In genomic region chr6:44312901-44313788, GRCh38 we compare ENCODE assay signal across 8 cellular contexts. TPM values are rescaled to one million over a fixed set of nuclear protein-coding genes. Genes with fewer than 3 reads are reported as not detected.
DNase-seq lines count a peak whose midpoint lies in the region; ATAC-seq, FAIRE-seq and TF ChIP-seq lines count a peak whose summit lies in the region.

TSS of gene AARS2 (minus strand) at chr6:44313347. CDS start at chr6:44313323, 24 bp downstream.

- H3K36me3 Mint-ChIP-seq in Caco-2 (ENCODE audit: insufficient read depth, unreplicated experiment), result peaks cover 22% of the 10 kb centered on the region

- H4K91ac ChIP-seq in H1 (replicated peaks; ENCODE audit: insufficient read length, low read length), result no peak within 1 kb of the TSS
- H4K91ac ChIP-seq in mesenchymal stem cell (ENCODE audit: low read length), result no peak within 1 kb of the TSS

- H3K27me3 ChIP-seq in Caco-2 (replicated peaks; ENCODE audit: control insufficient read depth, insufficient read depth, low read length) (no peaks in the 10 kb centered on the region), H1 (replicated peaks in 1 of 4; ENCODE audit: control insufficient read depth in 3 of 4, extremely low read depth in 1 of 4, insufficient read depth in 3 of 4, low read length in 3 of 4) (peaks cover 0 to 1% (median 0%) of the 10 kb centered on the region in 4 experiments; a peak in 1 of 7 replicates), mesenchymal stem cell (ENCODE audit: control insufficient read depth in 1 of 2, insufficient read depth in 1 of 2, low read length in 2 of 2) (peaks cover 12 to 22% of the 10 kb centered on the region in 2 experiments)

- peaks cover 6% of the 10 kb centered on the region for H3K27me3 Mint-ChIP-seq in Caco-2 (ENCODE audit: insufficient read depth, unreplicated experiment)

- H2AFZ ChIP-seq in H1 (ENCODE audit: low read length), result 0 out of 2 replicates have a peak within 1 kb of the TSS, but pooled peaks have one; percentile 5
- peak within 1 kb of the TSS; percentile 99 for H2AFZ ChIP-seq in mesenchymal stem cell (ENCODE audit: low read depth, low read length)

- TF ChIP-seq RAD21 in H1 (IDR thresholded peaks at IDR 0.05 in 1 of 2, conservative IDR thresholded peaks at IDR 0.05 in 1 of 2; ENCODE audit: low read depth in 2 of 2, low read length in 2 of 2), result peak; percentile 5 to 36; a peak in 2 of 4 replicates

- H2AK5ac ChIP-seq in H1 (ENCODE audit: low read depth, low read length) (no peak within 1 kb of the TSS), mesenchymal stem cell (ENCODE audit: low read length, severe bottlenecking) (no peak within 1 kb of the TSS)

- H4K20me1 ChIP-seq in H1 (replicated peaks in 1 of 2; ENCODE audit: control insufficient read depth in 1 of 2, insufficient read depth in 2 of 2, low read length in 2 of 2), result peaks cover 0 to 2% of the 10 kb centered on the region in 2 experiments

- BruUV-seq in Caco-2 (replicated peaks; lab: Mats Ljungman, UMichigan), result no TSS peak

- CTCF ChIA-PET in Caco-2 (lab: Charles Lee) (interaction anchor here (0.6 to 3.1 kb wide), 9 partner anchors 15 to 57 kb away, joined by 3 to 16 read pairs (median 4); partner anchors contain the start of gene TMEM151B), H1 (lab: Charles Lee; ENCODE audit: partially characterized antibody) (interaction anchor here (0.6 to 13.9 kb wide), 19 partner anchors 11 to 200 kb away, joined by 3 to 330 read pairs (median 4); partner anchors contain the start of genes NFKBIE, SPATS1 and TMEM151B)
- CTCF ChIA-PET in activated CD8-positive, alpha-beta memory T cell treated with anti-CD3 and anti-CD28 coated beads for 36 hours (lab: Charles Lee), result interaction anchor here (0.5 to 2.7 kb wide), 12 partner anchors 9 to 56 kb away, joined by 3 to 16 read pairs (median 4); partner anchors contain the start of gene SPATS1

- H3K18ac ChIP-seq in H1 (ENCODE audit: extremely low read depth, low read length), result peak within 1 kb of the TSS; percentile 93
- H3K18ac ChIP-seq in mesenchymal stem cell (ENCODE audit: low read depth in 1 of 2, low read length in 2 of 2), result peak within 1 kb of the TSS; percentile 67 to 88

- H3K56ac ChIP-seq in H1 (replicated peaks; ENCODE audit: insufficient read length, low read depth, low read length), result peak within 1 kb of the TSS; percentile 21

- H3K4me3 ChIP-seq in Caco-2 (ENCODE audit: low read depth, low read length) (peak within 1 kb of the TSS; percentile 62), H1 (ENCODE audit: extremely low read depth in 1 of 4, insufficient read depth in 2 of 4, low read depth in 3 of 4, low read length in 4 of 4) (peak within 1 kb of the TSS; percentile 66 to 91 (median 88)), mesenchymal stem cell (ENCODE audit: insufficient read depth in 1 of 2, low read depth in 1 of 2, low read length in 2 of 2) (peak within 1 kb of the TSS; percentile 93 to 94)

- H3K4ac ChIP-seq in H1 (replicated peaks; ENCODE audit: insufficient read length, low read depth, low read length) (no peak within 1 kb of the TSS), mesenchymal stem cell (ENCODE audit: low read depth in 1 of 2, low read length in 2 of 2) (peak within 1 kb of the TSS in 1 of 2 experiments; percentile 85)

- H2BK120ac ChIP-seq in H1 (replicated peaks; ENCODE audit: low read depth, low read length), result no peak within 1 kb of the TSS
- no peak within 1 kb of the TSS for H2BK120ac ChIP-seq in mesenchymal stem cell (ENCODE audit: low read depth, low read length)

- H3K4me1 ChIP-seq in Caco-2 (no peaks in the 10 kb centered on the region), H1 (replicated peaks in 1 of 4; ENCODE audit: control insufficient read depth in 3 of 4, insufficient read depth in 4 of 4, low read length in 3 of 4) (peaks cover 3 to 6% (median 3%) of the 10 kb centered on the region in 4 experiments), mesenchymal stem cell (ENCODE audit: control insufficient read depth, insufficient read depth, low read depth, low read length) (peaks cover 7% of the 10 kb centered on the region)

- H3K23ac ChIP-seq in H1 (ENCODE audit: insufficient read length) (no peak within 1 kb of the TSS), mesenchymal stem cell (ENCODE audit: low read length in 2 of 2) (peak within 1 kb of the TSS in 1 of 2 experiments; percentile 50)

- DNase-seq in Caco-2 (peak; percentile 89 to 94), HS-27A (ENCODE audit: low read depth) (peak; percentile 59), NK-92 (lab: John Stamatoyannopoulos, UW; ENCODE audit: unreplicated experiment) (peak; percentile 17), H1 (ENCODE audit: low read depth in 1 of 2, low spot score in 2 of 2) (peak; percentile 68 to 99), mesenchymal stem cell (peak; percentile 90)
- peak; percentile 84 for DNase-seq in stimulated activated CD8-positive, alpha-beta memory T cell treated with anti-CD3 and anti-CD28 coated beads, Interleukin-12 subunit alpha, Interleukin-12 subunit beta, amount 100 ng/mL, for 24 hours (ENCODE audit: extremely low read depth)

- H3K4me2 ChIP-seq in H1 (ENCODE audit: insufficient read depth in 1 of 2, low read depth in 2 of 2, low read length in 2 of 2), result peak within 1 kb of the TSS; percentile 77 to 80
- peak within 1 kb of the TSS; percentile 79 for H3K4me2 ChIP-seq in mesenchymal stem cell (ENCODE audit: low read length, poor library complexity, severe bottlenecking)

- H3K23me2 ChIP-seq in H1 (ENCODE audit: low read depth, low read length), result peaks cover 4% of the 10 kb centered on the region

- H3K27ac Mint-ChIP-seq in Caco-2 (ENCODE audit: unreplicated experiment), result peak within 1 kb of the TSS; percentile 94

- H3K14ac ChIP-seq in H1 (ENCODE audit: insufficient read length) (no peak within 1 kb of the TSS), mesenchymal stem cell (ENCODE audit: low read length in 2 of 2) (peak within 1 kb of the TSS in 1 of 2 experiments; percentile 8)

- H3K36me3 ChIP-seq in Caco-2 (ENCODE audit: control insufficient read depth, insufficient read depth, low read length) (no peaks in the 10 kb centered on the region; the same call in 1 of the 2 replicates), H1 (ENCODE audit: control insufficient read depth in 2 of 4, insufficient read depth in 4 of 4, low read length in 3 of 4) (peaks cover 9 to 34% (median 28%) of the 10 kb centered on the region in 4 experiments), mesenchymal stem cell (ENCODE audit: control insufficient read depth in 1 of 2, insufficient read depth in 2 of 2, low read depth in 1 of 2, low read length in 2 of 2) (peaks cover 25 to 31% of the 10 kb centered on the region in 2 experiments)

- WGBS in H1 (ENCODE audit: extremely low coverage in 1 of 2, insufficient coverage in 1 of 2, insufficient read length in 1 of 2, insufficient replicate concordance in 2 of 2, low coverage in 1 of 2, low lambda C conversion rate in 2 of 2, missing lambda C conversion rate in 1 of 2), 2 experiments, result 7% methylated on average over 51 of the region's 52 CpGs; no CpG with 5 or more reads in 1 of the 2 experiments
- 3% methylated on average over 52 of the region's 52 CpGs for WGBS in mesenchymal stem cell

- H3K4me1 Mint-ChIP-seq in Caco-2 (ENCODE audit: low read depth, unreplicated experiment), result no peaks in the 10 kb centered on the region

- TF ChIP-seq EP300 in H1 (IDR thresholded peaks at IDR 0.05; ENCODE audit: borderline replicate concordance in 1 of 2, low read depth in 2 of 2, low read length in 2 of 2), result peak in 1 of 2 experiments; percentile 21; a peak in 1 of 3 replicates

- peak; percentile 85 for ATAC-seq in GM19467 (IDR thresholded peaks at IDR 0.05; ENCODE audit: unreplicated experiment)

- H2BK15ac ChIP-seq in H1 (ENCODE audit: low read length) (no peak within 1 kb of the TSS), mesenchymal stem cell (ENCODE audit: low read depth, poor library complexity, severe bottlenecking) (no peak within 1 kb of the TSS)

- TF ChIP-seq POLR2A in H1 (IDR thresholded peaks at IDR 0.05; ENCODE audit: control extremely low read depth in 1 of 2, low read depth in 2 of 2, low read length in 2 of 2), result peak; percentile 94 to 98

- peak within 1 kb of the TSS; percentile 98 for H3K4me3 Mint-ChIP-seq in Caco-2 (ENCODE audit: unreplicated experiment)

- H3K9me3 Mint-ChIP-seq in Caco-2 (ENCODE audit: unreplicated experiment), result no peaks in the 10 kb centered on the region

- H3K79me2 ChIP-seq in H1 (ENCODE audit: control insufficient read depth in 1 of 2, insufficient read depth in 2 of 2, low read length in 2 of 2), result peaks cover 0 to 13% of the 10 kb centered on the region in 2 experiments; a peak in 2 of 4 replicates

- intact Hi-C loops in Caco-2 (cut with micrococcal nuclease; ENCODE audit: unreplicated experiment), result no loop called here

- H3K9ac ChIP-seq in H1 (replicated peaks in 1 of 4; ENCODE audit: extremely low read depth in 1 of 4, low read depth in 3 of 4, low read length in 3 of 4), result peak within 1 kb of the TSS; percentile 75 to 88 (median 82)
- peak within 1 kb of the TSS; percentile 96 for H3K9ac ChIP-seq in mesenchymal stem cell (ENCODE audit: low read length)

- H2BK12ac ChIP-seq in H1 (ENCODE audit: low read depth, low read length) (no peak within 1 kb of the TSS), mesenchymal stem cell (ENCODE audit: low read length in 2 of 2) (no peak within 1 kb of the TSS)

- H2BK20ac ChIP-seq in H1 (ENCODE audit: low read length), result no peak within 1 kb of the TSS

- TF ChIP-seq CTCF in Caco-2 (IDR thresholded peaks at IDR 0.05; ENCODE audit: insufficient read depth in 1 of 2, low read depth in 1 of 2, low read length in 1 of 2, severe bottlenecking in 1 of 2, unreplicated experiment in 1 of 2) (peak; percentile 90 to 98), H1 (IDR thresholded peaks at IDR 0.05; ENCODE audit: control extremely low read depth in 1 of 3, insufficient read depth in 1 of 3, low read depth in 1 of 3, low read length in 3 of 3) (peak; percentile 91 to 97 (median 95))

- FAIRE-seq in H1 (lab: Jason Lieb, UNC), result no peak

- peak within 1 kb of the TSS; percentile 64; the same call in 1 of the 2 replicates for H3K27ac ChIP-seq in H1 (ENCODE audit: low read depth, low read length)
- no peak within 1 kb of the TSS for H3K27ac ChIP-seq in mesenchymal stem cell (ENCODE audit: low read length, poor library complexity, severe bottlenecking)

- peak within 1 kb of the TSS; percentile 83; the same call in 1 of the 2 replicates for H4K8ac ChIP-seq in H1 (ENCODE audit: extremely low read depth, insufficient read depth, low read length)
- peak within 1 kb of the TSS; percentile 74 for H4K8ac ChIP-seq in mesenchymal stem cell (ENCODE audit: low read length)

- H3K9me3 ChIP-seq in Caco-2 (no peaks in the 10 kb centered on the region), H1 (ENCODE audit: insufficient read depth in 2 of 2, low read depth in 1 of 2, low read length in 1 of 2) (no peaks in the 10 kb centered on the region), mesenchymal stem cell (ENCODE audit: control insufficient read depth, low read length) (no peaks in the 10 kb centered on the region)

- peak within 1 kb of the TSS; percentile 39 for H4K5ac ChIP-seq in H1 (ENCODE audit: insufficient read length, low read depth, low read length)

- H2BK5ac ChIP-seq in H1 (ENCODE audit: low read depth, low read length), result peak within 1 kb of the TSS; percentile 76; the same call in 1 of the 2 replicates
- peak within 1 kb of the TSS; percentile 68 for H2BK5ac ChIP-seq in mesenchymal stem cell (ENCODE audit: low read depth, low read length, poor library complexity, severe bottlenecking)

- peaks cover 3% of the 10 kb centered on the region; the same call in 1 of the 2 replicates for H3K79me1 ChIP-seq in H1 (ENCODE audit: low read depth, low read length)
- H3K79me1 ChIP-seq in mesenchymal stem cell (replicated peaks; ENCODE audit: low read length, poor library complexity, severe bottlenecking), result peaks cover 17% of the 10 kb centered on the region

- POLR2A ChIA-PET in Caco-2 (lab: Charles Lee) (interaction anchor here (1.0 to 1.3 kb wide), 2 partner anchors 18 to 74 kb away, joined by 3 read pairs; partner anchors contain the start of gene CDC5L), H1 (lab: Charles Lee; ENCODE audit: partially characterized antibody) (interaction anchor here (0.6 to 5.6 kb wide), 36 partner anchors 8 to 407 kb away, joined by 3 to 80 read pairs (median 6); partner anchors contain the start of genes HSP90AB1, SLC29A1, SLC35B2 and TMEM151B)
- POLR2A ChIA-PET in activated CD8-positive, alpha-beta memory T cell treated with anti-CD3 and anti-CD28 coated beads for 36 hours (lab: Charles Lee), result interaction anchor here (1.0 to 1.1 kb wide), 2 partner anchors 45 to 49 kb away, joined by 3 read pairs; no protein-coding TSS in a partner anchor

RNA-seq across cellular contexts. Expression of gene AARS2, which starts in this region (rescaled TPM):
- 18.8 and 20.5 TPM in 2 replicates for total RNA-seq in Caco-2 (2022)
- 10 to 100 TPM; 24.5 to 24.9 TPM for total RNA-seq in activated CD8-positive, alpha-beta memory T cell treated with anti-CD3 and anti-CD28 coated beads for 36 hours
- total RNA-seq in H1 (2021; fragmentation: NEBNext Ultra II Directional; extraction: Animal tissue kit (Norgen Biotek cat#: 25700)), result 19.9 and 20.4 TPM in 2 replicates
- 8.6 and 12.8 TPM in 2 replicates for polyA plus RNA-seq in H1 (2011; rRNA removed)
- polyA plus RNA-seq in H1 (2011; cell fraction: cytosol; rRNA removed), result 15.4 TPM
- 34.1 TPM for polyA plus RNA-seq in H1 (2011; cell fraction: nucleus; rRNA removed)
- polyA plus RNA-seq in H1 (2012, experiment 1 of 2), result 8.9 to 18.6 TPM (median 15.1 TPM) in 4 replicates
- polyA plus RNA-seq in H1 (2012, experiment 2 of 2), result 6.4 TPM
- 9.5 TPM for polyA plus RNA-seq in H1 (2013, experiment 1 of 2)
- polyA plus RNA-seq in H1 (2013, experiment 2 of 2), result 7.9 TPM
- 17.7 and 19.9 TPM in 2 replicates for polyA minus RNA-seq in H1 (2011; rRNA and poly(A)+ RNA removed)
- polyA minus RNA-seq in H1 (2011; cell fraction: cytosol; rRNA and poly(A)+ RNA removed), result 14.2 TPM
- polyA minus RNA-seq in H1 (2011; cell fraction: nucleus; rRNA and poly(A)+ RNA removed), result 37.3 TPM
- 2.7 TPM for polyA plus RNA-seq in mesenchymal stem cell (2013, experiment 1 of 2)
- polyA plus RNA-seq in mesenchymal stem cell (2013, experiment 2 of 2), result 2.9 TPM

Comparison
In these comparisons a context has a peak if more than half of its experiments do, and no peak if none do; other contexts are left out.
1. DNase-seq: peak in every context shown above with its lines; median percentile 92 in Caco-2; 90 in mesenchymal stem cell; 84 in stimulated activated CD8-positive, alpha-beta memory T cell treated with anti-CD3 and anti-CD28 coated beads, Interleukin-12 subunit alpha, Interleukin-12 subunit beta, amount 100 ng/mL, for 24 hours; 84 in H1; 59 in HS-27A; 17 in NK-92.